Comparison of ENCODE assay signal across 17 cellular contexts in the genomic region with DNA sequence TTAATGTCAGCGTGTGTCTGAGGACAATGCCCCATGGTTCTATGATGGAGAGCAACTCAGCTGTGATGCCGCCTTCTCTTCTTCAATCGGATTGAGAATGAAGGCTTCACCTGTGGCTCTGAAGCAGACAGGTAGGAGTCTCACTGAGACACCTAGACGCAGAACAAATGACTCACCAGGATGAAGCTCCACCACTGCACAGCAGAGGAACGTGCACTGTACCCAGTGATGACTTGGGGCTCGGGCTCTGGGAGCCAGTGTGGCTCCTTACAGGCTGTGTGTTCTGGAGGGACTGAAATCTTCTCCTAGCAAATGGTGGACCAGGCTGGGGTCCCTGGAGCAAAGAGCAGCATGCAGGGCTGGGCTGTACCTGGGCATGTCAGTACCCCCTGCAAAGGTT. TPM values are rescaled to one million over a fixed set of nuclear protein-coding genes. Genes with fewer than 3 reads are reported as not detected.
DNase-seq lines count a peak whose midpoint lies in the region; ATAC-seq, FAIRE-seq and TF ChIP-seq lines count a peak whose summit lies in the region.
"Had no signal": no experiment of that assay in that cellular context is flagged by ENCODE, and none has a peak within 500 bp of the region (broad histone marks: within the 10 kb centered on the region; RNA-seq: fewer than 3 reads in every experiment).

No MANE protein-coding gene starts in this region.

- FAIRE-seq in HTR-8/SVneo (lab: Jason Lieb, UNC) = no peak
- FAIRE-seq: A549, GM12891, H1 had no signal

- H3K27me3 Mint-ChIP-seq in activated CD4-positive, alpha-beta memory T cell treated with anti-CD3 and anti-CD28 coated beads, Interleukin-2, amount 10 ng/mL, durations not matched to agents 7 days and 5 days = peaks cover 12% of the 10 kb centered on the region
- H3K27me3 Mint-ChIP-seq in activated CD4-positive, alpha-beta memory T cell treated with anti-CD3 and anti-CD28 coated beads for 36 hours = peaks cover 12% of the 10 kb centered on the region

- no peak overlapping the region for H3K4me3 Mint-ChIP-seq in activated CD4-positive, alpha-beta memory T cell treated with anti-CD3 and anti-CD28 coated beads, Interleukin-2, amount 10 ng/mL, durations not matched to agents 7 days and 5 days
- H3K4me3 Mint-ChIP-seq in activated CD4-positive, alpha-beta memory T cell treated with anti-CD3 and anti-CD28 coated beads for 36 hours = no peak overlapping the region
- H3K4me3 Mint-ChIP-seq: HFFc6, IgD-negative memory B cell had no signal

- H3K4me3 ChIP-seq in vagina = no peak overlapping the region
- H3K4me3 ChIP-seq: A549; BLaER1 treated with 17β-estradiol and CSF1 and Interleukin-3, amounts not matched to agents 10 nM and 100 nM had no signal

- TF ChIP-seq CTCF in RWPE1 (conservative IDR thresholded peaks at IDR 0.05; ENCODE audit: low read depth) = no peak
- TF ChIP-seq CTCF in foreskin keratinocyte (conservative IDR thresholded peaks at IDR 0.05) = no peak
- no peak for TF ChIP-seq CTCF in vagina (IDR thresholded peaks at IDR 0.05)

- peaks cover 8% of the 10 kb centered on the region for H3K27me3 ChIP-seq in foreskin keratinocyte
- H3K27me3 ChIP-seq in vagina = no peaks in the 10 kb centered on the region
- H3K27me3 ChIP-seq: BLaER1 treated with 17β-estradiol and CSF1 and Interleukin-3, amounts not matched to agents 10 nM and 100 nM had no signal

- H3K36me3 Mint-ChIP-seq in activated CD4-positive, alpha-beta memory T cell treated with anti-CD3 and anti-CD28 coated beads, Interleukin-2, amount 10 ng/mL, durations not matched to agents 7 days and 5 days (ENCODE audit: low read depth) = peaks cover 6% of the 10 kb centered on the region
- no peaks in the 10 kb centered on the region for H3K36me3 Mint-ChIP-seq in activated CD4-positive, alpha-beta memory T cell treated with anti-CD3 and anti-CD28 coated beads for 36 hours
- H3K36me3 Mint-ChIP-seq: IgD-negative memory B cell had no signal

- peaks cover 42% of the 10 kb centered on the region for H3K4me1 Mint-ChIP-seq in activated CD4-positive, alpha-beta memory T cell treated with anti-CD3 and anti-CD28 coated beads, Interleukin-2, amount 10 ng/mL, durations not matched to agents 7 days and 5 days
- H3K4me1 Mint-ChIP-seq in activated CD4-positive, alpha-beta memory T cell treated with anti-CD3 and anti-CD28 coated beads for 36 hours (ENCODE audit: low read depth) = peaks cover 30% of the 10 kb centered on the region

- POLR2A ChIA-PET in activated CD4-positive, alpha-beta memory T cell treated with anti-CD3 and anti-CD28 coated beads, Interleukin-2, amount 10 ng/mL, durations not matched to agents 7 days and 5 days (lab: Charles Lee) = no interaction called here
- POLR2A ChIA-PET in activated CD4-positive, alpha-beta memory T cell treated with anti-CD3 and anti-CD28 coated beads for 36 hours (lab: Charles Lee) = no interaction called here
- POLR2A ChIA-PET in RWPE1 (lab: Yijun Ruan, JAX; ENCODE audit: low non-redundant PET) = no interaction called here

- intact Hi-C loops in activated CD4-positive, alpha-beta memory T cell treated with anti-CD3 and anti-CD28 coated beads for 36 hours (cut with micrococcal nuclease) = no loop called here
- intact Hi-C loops in vagina (cut with DNase I) = no loop called here

- no peaks in the 10 kb centered on the region for H3K36me3 ChIP-seq in vagina
- H3K36me3 ChIP-seq: BLaER1 treated with 17β-estradiol and CSF1 and Interleukin-3, amounts not matched to agents 10 nM and 100 nM had no signal

- TF ChIP-seq POLR2A in vagina (IDR thresholded peaks at IDR 0.05) = no peak

- peak; percentile 7 for DNase-seq in activated CD4-positive, alpha-beta memory T cell treated with anti-CD3 and anti-CD28 coated beads, Interleukin-2, amount 10 ng/mL, durations not matched to agents 7 days and 5 days
- no peak for DNase-seq in activated CD4-positive, alpha-beta memory T cell treated with anti-CD3 and anti-CD28 coated beads for 36 hours
- DNase-seq in RWPE1 (ENCODE audit: low spot score) (peak; percentile 21), foreskin keratinocyte (peak in 1 of 2 donors; percentile 12), vagina (ENCODE audit: extremely low spot score in 2 of 2) (peak; percentile 49 to 56), HTR-8/SVneo (ENCODE audit: insufficient read length, low spot score) (no peak)
- DNase-seq: GF-D8, HFFc6, NCI-H2029 treated with DMSO at 0.1 percent for 48 hours, SIG-M5 had no signal

- H3K27ac ChIP-seq in RWPE1 (no peak overlapping the region), foreskin keratinocyte (no peak overlapping the region), vagina (no peak overlapping the region)
- H3K27ac ChIP-seq: A549; BLaER1 treated with 17β-estradiol and CSF1 and Interleukin-3, amounts not matched to agents 10 nM and 100 nM had no signal

- H3K4me1 ChIP-seq in foreskin keratinocyte = no peaks in the 10 kb centered on the region
- H3K4me1 ChIP-seq in vagina = no peaks in the 10 kb centered on the region
- H3K4me1 ChIP-seq: A549 had no signal

- H3K27ac Mint-ChIP-seq in activated CD4-positive, alpha-beta memory T cell treated with anti-CD3 and anti-CD28 coated beads, Interleukin-2, amount 10 ng/mL, durations not matched to agents 7 days and 5 days = no peak overlapping the region
- H3K27ac Mint-ChIP-seq in activated CD4-positive, alpha-beta memory T cell treated with anti-CD3 and anti-CD28 coated beads for 36 hours = no peak overlapping the region
- H3K27ac Mint-ChIP-seq: HFFc6, IgD-negative memory B cell had no signal

- CTCF ChIA-PET in activated CD4-positive, alpha-beta memory T cell treated with anti-CD3 and anti-CD28 coated beads, Interleukin-2, amount 10 ng/mL, durations not matched to agents 7 days and 5 days (lab: Charles Lee) = no interaction called here
- CTCF ChIA-PET in activated CD4-positive, alpha-beta memory T cell treated with anti-CD3 and anti-CD28 coated beads for 36 hours (lab: Charles Lee) = interaction anchor here (2.0 kb wide), 1 partner anchor 10 kb away, joined by 5 read pairs; no protein-coding TSS in a partner anchor
- CTCF ChIA-PET in RWPE1 (lab: Yijun Ruan, JAX) = no interaction called here

- H3K9me3 Mint-ChIP-seq in activated CD4-positive, alpha-beta memory T cell treated with anti-CD3 and anti-CD28 coated beads, Interleukin-2, amount 10 ng/mL, durations not matched to agents 7 days and 5 days = no peaks in the 10 kb centered on the region
- H3K9me3 Mint-ChIP-seq in activated CD4-positive, alpha-beta memory T cell treated with anti-CD3 and anti-CD28 coated beads for 36 hours = no peaks in the 10 kb centered on the region
- H3K9me3 Mint-ChIP-seq: HFFc6, IgD-negative memory B cell had no signal

- ATAC-seq in foreskin keratinocyte (peak; percentile 67), HG02970 (IDR thresholded peaks at IDR 0.05; ENCODE audit: low FRiP score, unreplicated experiment) (no peak)
- ATAC-seq: A549 had no signal

- H3K9me3 ChIP-seq in vagina = no peaks in the 10 kb centered on the region
- H3K9me3 ChIP-seq: A549 had no signal

RNA-seq across cellular contexts. Expression of a gene that starts 44.0 kb away (rescaled TPM):
- total RNA-seq in activated CD4-positive, alpha-beta memory T cell treated with anti-CD3 and anti-CD28 coated beads, Interleukin-2, amount 10 ng/mL, durations not matched to agents 7 days and 5 days = not detected
- total RNA-seq in activated CD4-positive, alpha-beta memory T cell treated with anti-CD3 and anti-CD28 coated beads for 36 hours = not detected
- total RNA-seq in foreskin keratinocyte (not detected in 2 replicates), vagina (not detected)
- not detected in 2 replicates for polyA plus RNA-seq in foreskin keratinocyte
- total RNA-seq: Daoy, H1, HFFc6 had no signal
- polyA plus RNA-seq: A549, H1, IgD-negative memory B cell had no signal

Comparison
In these comparisons a context has a peak if more than half of its experiments do, and no peak if none do; other contexts are left out.
1. DNase-seq: peak in activated CD4-positive, alpha-beta memory T cell treated with anti-CD3 and anti-CD28 coated beads, Interleukin-2, amount 10 ng/mL, durations not matched to agents 7 days and 5 days (single experiment), RWPE1 (single experiment) and vagina (2 of 2); none in activated CD4-positive, alpha-beta memory T cell treated with anti-CD3 and anti-CD28 coated beads for 36 hours (single experiment) and HTR-8/SVneo (single experiment).